18 cellular contexts compared by ENCODE assay signal in genomic region chr6:109743739-109744138, GRCh38. TPM values are rescaled to one million over a fixed set of nuclear protein-coding genes. Genes with fewer than 3 reads are reported as not detected.
DNase-seq lines count a peak whose midpoint lies in the region; ATAC-seq and TF ChIP-seq lines count a peak whose summit lies in the region.
"Had no signal": no experiment of that assay in that cellular context is flagged by ENCODE, and none has a peak within 500 bp of the region (broad histone marks: within the 10 kb centered on the region; RNA-seq: fewer than 3 reads in every experiment).

No MANE protein-coding gene starts in this region.

- DNase-seq in AG08396 (ENCODE audit: low spot score) (peak; percentile 45), HT1080 (ENCODE audit: low read depth) (peak; percentile 94), brain pericyte (ENCODE audit: low read depth, low spot score) (peak; percentile 5), kidney epithelial cell (ENCODE audit: low read depth) (peak; percentile 44), NCI-H2107 (lab: John Stamatoyannopoulos, UW) (no peak)
- no peak for DNase-seq in stimulated activated CD4-positive, alpha-beta T cell treated with anti-CD3 and anti-CD28 coated beads, Interleukin-1b, Interleukin-23, amount 100 ng/mL, for 48 hours
- no peak for DNase-seq in activated T-cell treated with anti-CD3 and anti-CD28 coated beads, Interleukin-2, amount 50 U/mL, for 4 hours
- DNase-seq: activated CD4-positive, alpha-beta T cell treated with anti-CD3 and anti-CD28 coated beads, Interleukin-2, amount 50 U/mL, for 4 hours; activated gamma-delta T cell; BE2C; GF-D8; glutamatergic neuron; left ventricle myocardium inferior; stimulated activated CD4-positive, alpha-beta T cell treated with anti-CD3 and anti-CD28 coated beads, Interleukin-15, amount 100 ng/mL, for 24 hours; stimulated activated CD8-positive, alpha-beta memory T cell treated with anti-CD3 and anti-CD28 coated beads, Interleukin-4, amount 100 ng/mL, for 48 hours had no signal

- H3K9me3 Mint-ChIP-seq in activated T-cell treated with anti-CD3 and anti-CD28 coated beads, Interleukin-2, amount 50 U/mL, for 4 hours = no peaks in the 10 kb centered on the region
- H3K9me3 Mint-ChIP-seq: central memory CD8-positive, alpha-beta T cell; T-helper 1 cell treated with Interleukin-12 subunit alpha and Interleukin-12 subunit beta and Interleukin-4 antibody, amounts not matched to agents 30 μg/mL and 1 μg/mL, for 36 hours had no signal

- no peaks in the 10 kb centered on the region for H3K27me3 Mint-ChIP-seq in activated T-cell treated with anti-CD3 and anti-CD28 coated beads, Interleukin-2, amount 50 U/mL, for 4 hours (ENCODE audit: low read depth)
- H3K27me3 Mint-ChIP-seq: central memory CD8-positive, alpha-beta T cell had no signal

- H3K4me3 Mint-ChIP-seq in activated T-cell treated with anti-CD3 and anti-CD28 coated beads, Interleukin-2, amount 50 U/mL, for 4 hours = no peak overlapping the region
- H3K4me3 Mint-ChIP-seq: central memory CD8-positive, alpha-beta T cell; T-helper 1 cell treated with Interleukin-12 subunit alpha and Interleukin-12 subunit beta and Interleukin-4 antibody, amounts not matched to agents 30 μg/mL and 1 μg/mL, for 36 hours had no signal

- H3K36me3 ChIP-seq in kidney epithelial cell (ENCODE audit: control insufficient read depth, insufficient read depth, low read length) = no peaks in the 10 kb centered on the region
- H3K36me3 ChIP-seq: BE2C had no signal

- no peaks in the 10 kb centered on the region for H3K4me1 Mint-ChIP-seq in activated T-cell treated with anti-CD3 and anti-CD28 coated beads, Interleukin-2, amount 50 U/mL, for 4 hours (ENCODE audit: low read depth)
- H3K4me1 Mint-ChIP-seq: central memory CD8-positive, alpha-beta T cell had no signal

- no peaks in the 10 kb centered on the region for H3K27me3 ChIP-seq in kidney epithelial cell (ENCODE audit: control insufficient read depth, insufficient read depth, low read length)
- H3K27me3 ChIP-seq: BE2C had no signal

- no peak for ATAC-seq in HG03460 (IDR thresholded peaks at IDR 0.05; ENCODE audit: unreplicated experiment)
- ATAC-seq in activated T-cell treated with anti-CD3 and anti-CD28 coated beads, Interleukin-2, amount 50 U/mL, for 4 hours = no peak

- peaks cover 43% of the 10 kb centered on the region for H3K36me3 Mint-ChIP-seq in activated T-cell treated with anti-CD3 and anti-CD28 coated beads, Interleukin-2, amount 50 U/mL, for 4 hours (ENCODE audit: insufficient read depth)

- TF ChIP-seq CTCF in kidney epithelial cell (IDR thresholded peaks at IDR 0.05; ENCODE audit: insufficient read depth, low read length, poor library complexity, severe bottlenecking) = no peak

- no peak overlapping the region for H3K4me3 ChIP-seq in kidney epithelial cell (ENCODE audit: low read depth, low read length)
- H3K4me3 ChIP-seq: left ventricle myocardium inferior had no signal

RNA-seq across cellular contexts. Expression of gene FIG4, which starts 52.6 kb away (rescaled TPM):
- total RNA-seq in HT1080 (2014; rRNA removed; shearing (Covaris generic)) = 8.2 and 8.5 TPM in 2 replicates
- 9.8 and 13.9 TPM in 2 replicates for polyA plus RNA-seq in HT1080 (2015; cell fraction: cytosol; rRNA removed)
- polyA plus RNA-seq in HT1080 (2015; cell fraction: nucleus; rRNA removed) = 17.5 and 20.9 TPM in 2 replicates
- total RNA-seq in kidney epithelial cell = 15.6 and 16.2 TPM in 2 replicates
- total RNA-seq in activated T-cell treated with anti-CD3 and anti-CD28 coated beads, Interleukin-2, amount 50 U/mL, for 4 hours = 1 to 10 TPM; 5.4 to 6.4 (median 5.9) TPM

RNA-seq across cellular contexts. Expression of gene AK9, which starts 52.7 kb away (rescaled TPM):
- total RNA-seq in HT1080 (2014; rRNA removed; shearing (Covaris generic)) = 2.0 and 3.0 TPM in 2 replicates
- 2.4 and 2.6 TPM in 2 replicates for polyA plus RNA-seq in HT1080 (2015; cell fraction: cytosol; rRNA removed)
- 4.8 and 5.1 TPM in 2 replicates for polyA plus RNA-seq in HT1080 (2015; cell fraction: nucleus; rRNA removed)
- 5.4 and 6.0 TPM in 2 replicates for total RNA-seq in kidney epithelial cell
- total RNA-seq in activated T-cell treated with anti-CD3 and anti-CD28 coated beads, Interleukin-2, amount 50 U/mL, for 4 hours = 1 to 10 TPM; 2.0 to 2.5 (median 2.1) TPM

Comparison
In these comparisons a context has a peak if more than half of its experiments do, and no peak if none do; other contexts are left out.
1. DNase-seq: peak in AG08396 (single experiment), HT1080 (single experiment), brain pericyte (single experiment) and kidney epithelial cell (single experiment); none in NCI-H2107 (single experiment), stimulated activated CD4-positive, alpha-beta T cell treated with anti-CD3 and anti-CD28 coated beads, Interleukin-1b, Interleukin-23, amount 100 ng/mL, for 48 hours (single experiment) and activated T-cell treated with anti-CD3 and anti-CD28 coated beads, Interleukin-2, amount 50 U/mL, for 4 hours (single experiment).